ENCODE assay signal across 8 cellular contexts in the genomic region with DNA sequence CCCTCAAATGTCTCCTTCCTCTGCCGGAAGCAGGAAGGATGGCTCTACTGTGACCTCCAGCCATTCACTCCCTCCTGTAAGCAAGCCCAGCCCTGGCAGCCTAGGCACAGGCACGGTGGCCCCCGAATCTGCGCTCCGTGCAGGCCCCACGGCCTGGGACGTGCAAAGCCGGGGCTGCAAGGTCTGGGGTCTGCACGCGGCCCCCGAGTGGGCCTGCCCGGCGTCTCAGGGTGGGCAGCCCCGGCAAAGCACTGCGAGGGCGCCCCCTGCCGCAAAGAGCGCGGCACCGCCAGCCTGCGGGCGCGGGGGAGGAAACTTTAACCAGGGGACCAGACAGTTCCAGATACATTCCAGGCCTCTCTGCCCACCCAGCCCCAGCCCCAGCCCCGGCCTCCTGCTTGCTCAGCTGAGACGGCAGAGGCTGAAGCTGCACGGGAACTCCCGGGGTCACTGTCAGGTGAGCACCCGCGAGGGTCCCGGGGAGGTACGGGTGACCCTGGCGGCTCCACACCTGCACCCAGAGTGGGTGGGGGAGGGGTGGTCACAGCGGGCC.
DNase-seq lines count a peak whose midpoint lies in the region; ATAC-seq and TF ChIP-seq lines count a peak whose summit lies in the region.

No MANE protein-coding gene starts in this region.

- no peak for TF ChIP-seq POLR2A in GM18505 (IDR thresholded peaks at IDR 0.05; ENCODE audit: borderline replicate concordance, extremely low read depth, insufficient read depth, insufficient read length)

- no peaks in the 10 kb centered on the region for H4K20me1 ChIP-seq in Karpas-422 (ENCODE audit: insufficient read depth, low read depth, low read length)

- no peaks in the 10 kb centered on the region for H3K9me2 ChIP-seq in Karpas-422 (replicated peaks; ENCODE audit: insufficient read depth, low read length)

- H3K9ac ChIP-seq in Karpas-422 (ENCODE audit: low read length) (peak overlapping the region; percentile 36), iPS-20b (ENCODE audit: low read depth, low read length) (peak overlapping the region; percentile 53; the same call in 1 of the 2 replicates)

- ATAC-seq in GM18505 (IDR thresholded peaks at IDR 0.05; ENCODE audit: unreplicated experiment) = no peak

- H3K4me3 ChIP-seq in Karpas-422 (ENCODE audit: low read length) = peak overlapping the region; percentile 59; the same call in 1 of the 2 replicates
- H3K4me3 ChIP-seq in ascending aorta = peak overlapping the region; percentile 60 to 75
- H3K4me3 ChIP-seq in iPS-20b (ENCODE audit: low read length) = peak overlapping the region; percentile 50; the same call in 1 of the 2 replicates

- intact Hi-C loops in ascending aorta (cut with DNase I) = no loop called here

- DNase-seq in GM03348 (ENCODE audit: low spot score) (peak; percentile 93), Karpas-422 (peak; percentile 74), ascending aorta (ENCODE audit: low spot score in 2 of 2) (no peak), NCI-H2107 (lab: John Stamatoyannopoulos, UW) (no peak), GF-D8 (lab: John Stamatoyannopoulos, UW) (no peak)
- DNase-seq in stimulated activated CD8-positive, alpha-beta memory T cell treated with anti-CD3 and anti-CD28 coated beads, Interleukin-4, amount 100 ng/mL, for 48 hours = peak; percentile 55

- H3K4me1 ChIP-seq in Karpas-422 (ENCODE audit: low read length) (peaks cover 7% of the 10 kb centered on the region; the same call in 1 of the 2 replicates), ascending aorta (peaks cover 13 to 14% of the 10 kb centered on the region in 2 donors), iPS-20b (ENCODE audit: insufficient read depth, low read length) (peaks cover 6% of the 10 kb centered on the region; the same call in 1 of the 2 replicates)

- H3K4me2 ChIP-seq in Karpas-422 (ENCODE audit: low read depth, low read length, poor library complexity, severe bottlenecking) = peak overlapping the region; percentile 55

- H3K27me3 ChIP-seq in Karpas-422 (ENCODE audit: low read length) (no peaks in the 10 kb centered on the region), ascending aorta (no peaks in the 10 kb centered on the region), iPS-20b (ENCODE audit: insufficient read depth, low read length) (no peaks in the 10 kb centered on the region)

- H3K79me2 ChIP-seq in Karpas-422 (ENCODE audit: low read length) = no peaks in the 10 kb centered on the region

- H2AFZ ChIP-seq in Karpas-422 (ENCODE audit: low read length) = peak overlapping the region; percentile 14; the same call in 1 of the 2 replicates

- peak; percentile 71 to 85 (median 72) for TF ChIP-seq CTCF in ascending aorta (IDR thresholded peaks at IDR 0.05)

- no peaks in the 10 kb centered on the region for H3K36me3 ChIP-seq in Karpas-422 (ENCODE audit: insufficient read depth, low read length)
- peaks cover 8 to 14% of the 10 kb centered on the region in 2 donors for H3K36me3 ChIP-seq in ascending aorta
- H3K36me3 ChIP-seq in iPS-20b (ENCODE audit: insufficient read depth, low read depth, low read length) = peaks cover 37% of the 10 kb centered on the region; the same call in 1 of the 2 replicates

- H3K27ac ChIP-seq in Karpas-422 (ENCODE audit: low read length) (no peak overlapping the region), ascending aorta (no peak overlapping the region), iPS-20b (ENCODE audit: low read length) (no peak overlapping the region)

- H3K9me3 ChIP-seq in Karpas-422 (ENCODE audit: low read length) (no peaks in the 10 kb centered on the region), ascending aorta (no peaks in the 10 kb centered on the region), iPS-20b (ENCODE audit: insufficient read depth, low read depth, low read length) (no peaks in the 10 kb centered on the region)

Comparison
In these comparisons a context has a peak if more than half of its experiments do, and no peak if none do; other contexts are left out.
1. DNase-seq: peak in GM03348 (single experiment), Karpas-422 (single experiment) and stimulated activated CD8-positive, alpha-beta memory T cell treated with anti-CD3 and anti-CD28 coated beads, Interleukin-4, amount 100 ng/mL, for 48 hours (single experiment); none in ascending aorta (0 of 2), NCI-H2107 (single experiment) and GF-D8 (single experiment).
2. Peak in every context shown above with its lines, with median percentiles within 50 percentile points of each other: H3K4me3 ChIP-seq.